In genomic region chr16:3004319-3004718, GRCh38 we compare ENCODE assay signal across 8 cellular contexts. TPM values are rescaled to one million over a fixed set of nuclear protein-coding genes. Genes with fewer than 3 reads are reported as not detected.
DNase-seq lines count a peak whose midpoint lies in the region; ATAC-seq, FAIRE-seq and TF ChIP-seq lines count a peak whose summit lies in the region.

No MANE protein-coding gene starts in this region.

- H3K27ac ChIP-seq in astrocyte (ENCODE audit: low read depth, low read length): no peak overlapping the region

- peaks cover 6% of the 10 kb centered on the region for H3K4me1 ChIP-seq in astrocyte (ENCODE audit: insufficient read depth, low read length)

- H3K27me3 Mint-ChIP-seq in activated CD4-positive, alpha-beta memory T cell treated with anti-CD3 and anti-CD28 coated beads for 36 hours: peaks cover 3% of the 10 kb centered on the region
- H3K27me3 Mint-ChIP-seq in activated CD4-positive, alpha-beta memory T cell treated with anti-CD3 and anti-CD28 coated beads, Interleukin-2, amount 10 ng/mL, durations not matched to agents 7 days and 5 days: peaks cover 16% of the 10 kb centered on the region
- H3K27me3 Mint-ChIP-seq in astrocyte (ENCODE audit: low read depth, unreplicated experiment): peaks cover 8% of the 10 kb centered on the region
- peaks cover 16 to 20% of the 10 kb centered on the region in 2 donors for H3K27me3 Mint-ChIP-seq in stimulated activated naive B cell treated with anti-CD40 and anti-IgM and Interleukin-4, amounts not matched to agents 10 μg/mL and 1 μg/mL and 100 μg/mL, for 72 hours

- peaks cover 26% of the 10 kb centered on the region for H3K4me1 Mint-ChIP-seq in activated CD4-positive, alpha-beta memory T cell treated with anti-CD3 and anti-CD28 coated beads for 36 hours (ENCODE audit: low read depth)
- peaks cover 38% of the 10 kb centered on the region for H3K4me1 Mint-ChIP-seq in activated CD4-positive, alpha-beta memory T cell treated with anti-CD3 and anti-CD28 coated beads, Interleukin-2, amount 10 ng/mL, durations not matched to agents 7 days and 5 days
- peaks cover 14% of the 10 kb centered on the region for H3K4me1 Mint-ChIP-seq in astrocyte (ENCODE audit: low read depth, unreplicated experiment)
- H3K4me1 Mint-ChIP-seq in stimulated activated naive B cell treated with anti-CD40 and anti-IgM and Interleukin-4, amounts not matched to agents 10 μg/mL and 1 μg/mL and 100 μg/mL, for 72 hours: peaks cover 23 to 29% of the 10 kb centered on the region in 2 donors

- H3K36me3 Mint-ChIP-seq in activated CD4-positive, alpha-beta memory T cell treated with anti-CD3 and anti-CD28 coated beads for 36 hours: no peaks in the 10 kb centered on the region
- H3K36me3 Mint-ChIP-seq in activated CD4-positive, alpha-beta memory T cell treated with anti-CD3 and anti-CD28 coated beads, Interleukin-2, amount 10 ng/mL, durations not matched to agents 7 days and 5 days (ENCODE audit: low read depth): no peaks in the 10 kb centered on the region
- H3K36me3 Mint-ChIP-seq in astrocyte (ENCODE audit: low read depth, unreplicated experiment): no peaks in the 10 kb centered on the region
- no peaks in the 10 kb centered on the region for H3K36me3 Mint-ChIP-seq in stimulated activated naive B cell treated with anti-CD40 and anti-IgM and Interleukin-4, amounts not matched to agents 10 μg/mL and 1 μg/mL and 100 μg/mL, for 72 hours

- peak; percentile 18 for ATAC-seq in HG03045 (IDR thresholded peaks at IDR 0.05; ENCODE audit: unreplicated experiment)
- peak; percentile 17 to 23 for ATAC-seq in stimulated activated naive B cell treated with anti-CD40 and anti-IgM and Interleukin-4, amounts not matched to agents 10 μg/mL and 1 μg/mL and 100 μg/mL, for 72 hours (replicated peaks)
- ATAC-seq in GM21717 (IDR thresholded peaks at IDR 0.05; ENCODE audit: unreplicated experiment): no peak
- ATAC-seq in HG02938 (IDR thresholded peaks at IDR 0.05; ENCODE audit: unreplicated experiment): no peak
- ATAC-seq in GM21390 (IDR thresholded peaks at IDR 0.05; ENCODE audit: unreplicated experiment): no peak

- H3K27me3 ChIP-seq in astrocyte (ENCODE audit: insufficient read depth, low read length): peaks cover 33% of the 10 kb centered on the region

- no peak overlapping the region for H2AFZ ChIP-seq in astrocyte (ENCODE audit: low read depth, low read length)

- peak overlapping the region; percentile 58 for H3K4me2 ChIP-seq in astrocyte (ENCODE audit: low read length)

- peak; percentile 32 for DNase-seq in activated CD4-positive, alpha-beta memory T cell treated with anti-CD3 and anti-CD28 coated beads for 36 hours
- no peak for DNase-seq in activated CD4-positive, alpha-beta memory T cell treated with anti-CD3 and anti-CD28 coated beads, Interleukin-2, amount 10 ng/mL, durations not matched to agents 7 days and 5 days
- no peak for DNase-seq in astrocyte (ENCODE audit: low read depth)
- DNase-seq in stimulated activated naive B cell treated with anti-CD40 and anti-IgM and Interleukin-4, amounts not matched to agents 10 μg/mL and 1 μg/mL and 100 μg/mL, for 72 hours: no peak

- no peak overlapping the region for H3K4me3 Mint-ChIP-seq in activated CD4-positive, alpha-beta memory T cell treated with anti-CD3 and anti-CD28 coated beads for 36 hours
- no peak overlapping the region for H3K4me3 Mint-ChIP-seq in activated CD4-positive, alpha-beta memory T cell treated with anti-CD3 and anti-CD28 coated beads, Interleukin-2, amount 10 ng/mL, durations not matched to agents 7 days and 5 days
- H3K4me3 Mint-ChIP-seq in astrocyte (ENCODE audit: unreplicated experiment): no peak overlapping the region
- peak overlapping the region in 1 of 2 donors; percentile 76 for H3K4me3 Mint-ChIP-seq in stimulated activated naive B cell treated with anti-CD40 and anti-IgM and Interleukin-4, amounts not matched to agents 10 μg/mL and 1 μg/mL and 100 μg/mL, for 72 hours

- no peaks in the 10 kb centered on the region for H3K9me3 ChIP-seq in astrocyte (ENCODE audit: insufficient read depth, low read depth, low read length)

- no peak overlapping the region for H3K27ac Mint-ChIP-seq in activated CD4-positive, alpha-beta memory T cell treated with anti-CD3 and anti-CD28 coated beads for 36 hours
- no peak overlapping the region for H3K27ac Mint-ChIP-seq in activated CD4-positive, alpha-beta memory T cell treated with anti-CD3 and anti-CD28 coated beads, Interleukin-2, amount 10 ng/mL, durations not matched to agents 7 days and 5 days
- H3K27ac Mint-ChIP-seq in astrocyte (ENCODE audit: unreplicated experiment): no peak overlapping the region
- no peak overlapping the region for H3K27ac Mint-ChIP-seq in stimulated activated naive B cell treated with anti-CD40 and anti-IgM and Interleukin-4, amounts not matched to agents 10 μg/mL and 1 μg/mL and 100 μg/mL, for 72 hours

- H4K20me1 ChIP-seq in astrocyte (ENCODE audit: insufficient read depth, low read length): no peaks in the 10 kb centered on the region

- intact Hi-C loops in activated CD4-positive, alpha-beta memory T cell treated with anti-CD3 and anti-CD28 coated beads for 36 hours (cut with micrococcal nuclease): loop anchor here (1.0 kb wide), 2 partner anchors 16 to 20 kb away; partner anchors contain the start of genes THOC6 and TNFRSF12A

- H3K79me2 ChIP-seq in astrocyte (ENCODE audit: insufficient read depth, low read length): no peaks in the 10 kb centered on the region

- no peaks in the 10 kb centered on the region for H3K9me3 Mint-ChIP-seq in activated CD4-positive, alpha-beta memory T cell treated with anti-CD3 and anti-CD28 coated beads for 36 hours
- H3K9me3 Mint-ChIP-seq in activated CD4-positive, alpha-beta memory T cell treated with anti-CD3 and anti-CD28 coated beads, Interleukin-2, amount 10 ng/mL, durations not matched to agents 7 days and 5 days: no peaks in the 10 kb centered on the region
- no peaks in the 10 kb centered on the region for H3K9me3 Mint-ChIP-seq in astrocyte (ENCODE audit: unreplicated experiment)
- H3K9me3 Mint-ChIP-seq in stimulated activated naive B cell treated with anti-CD40 and anti-IgM and Interleukin-4, amounts not matched to agents 10 μg/mL and 1 μg/mL and 100 μg/mL, for 72 hours: no peaks in the 10 kb centered on the region

- no peaks in the 10 kb centered on the region for H3K36me3 ChIP-seq in astrocyte (ENCODE audit: insufficient read depth, low read length)

- CTCF ChIA-PET in activated CD4-positive, alpha-beta memory T cell treated with anti-CD3 and anti-CD28 coated beads for 36 hours (lab: Charles Lee): interaction anchor here (0.6 to 14.6 kb wide), 21 partner anchors 8 to 1923 kb away, joined by 3 to 412 read pairs (median 4); partner anchors contain the start of genes CLDN6, CLDN9, HCFC1R1 and THOC6
- CTCF ChIA-PET in activated CD4-positive, alpha-beta memory T cell treated with anti-CD3 and anti-CD28 coated beads, Interleukin-2, amount 10 ng/mL, durations not matched to agents 7 days and 5 days (lab: Charles Lee): interaction anchor here (0.6 to 10.3 kb wide), 21 partner anchors 9 to 167 kb away, joined by 3 to 209 read pairs (median 5); partner anchors contain the start of genes CLDN6, FLYWCH2, HCFC1R1 and PKMYT1

- POLR2A ChIA-PET in activated CD4-positive, alpha-beta memory T cell treated with anti-CD3 and anti-CD28 coated beads for 36 hours (lab: Charles Lee): interaction anchor here (0.6 to 1.6 kb wide), 4 partner anchors 17 to 121 kb away, joined by 4 to 7 read pairs (median 5); partner anchors contain the start of gene FLYWCH2
- POLR2A ChIA-PET in activated CD4-positive, alpha-beta memory T cell treated with anti-CD3 and anti-CD28 coated beads, Interleukin-2, amount 10 ng/mL, durations not matched to agents 7 days and 5 days (lab: Charles Lee): interaction anchor here (0.9 to 5.4 kb wide), 7 partner anchors 17 to 71 kb away, joined by 3 to 52 read pairs (median 4); partner anchors contain the start of genes PKMYT1 and TNFRSF12A

- H3K4me3 ChIP-seq in astrocyte (ENCODE audit: insufficient read depth, low read depth, low read length): no peak overlapping the region

- no peak for FAIRE-seq in astrocyte (lab: Jason Lieb, UNC)

- no peak overlapping the region for H3K9ac ChIP-seq in astrocyte (ENCODE audit: low read length)

- TF ChIP-seq CTCF in astrocyte (IDR thresholded peaks at IDR 0.05; ENCODE audit: insufficient read depth, low read depth, low read length): no peak

RNA-seq across cellular contexts. Expression of gene CLDN9, which starts 8.4 kb away (rescaled TPM):
- total RNA-seq in activated CD4-positive, alpha-beta memory T cell treated with anti-CD3 and anti-CD28 coated beads for 36 hours: not detected
- total RNA-seq in activated CD4-positive, alpha-beta memory T cell treated with anti-CD3 and anti-CD28 coated beads, Interleukin-2, amount 10 ng/mL, durations not matched to agents 7 days and 5 days: under 1 TPM; 0.23 to 0.28 TPM
- total RNA-seq in astrocyte: 0.14 and 0.48 TPM in 2 replicates

RNA-seq across cellular contexts. Expression of gene CLDN6, which starts 13.7 kb away (rescaled TPM):
- not detected for total RNA-seq in activated CD4-positive, alpha-beta memory T cell treated with anti-CD3 and anti-CD28 coated beads for 36 hours
- not detected for total RNA-seq in activated CD4-positive, alpha-beta memory T cell treated with anti-CD3 and anti-CD28 coated beads, Interleukin-2, amount 10 ng/mL, durations not matched to agents 7 days and 5 days
- 449 and 584 TPM in 2 replicates for total RNA-seq in astrocyte

RNA-seq across cellular contexts. Expression of gene TNFRSF12A, which starts 15.8 kb away (rescaled TPM):
- total RNA-seq in activated CD4-positive, alpha-beta memory T cell treated with anti-CD3 and anti-CD28 coated beads for 36 hours: 1 to 10 TPM; 6.5 to 8.6 TPM
- total RNA-seq in activated CD4-positive, alpha-beta memory T cell treated with anti-CD3 and anti-CD28 coated beads, Interleukin-2, amount 10 ng/mL, durations not matched to agents 7 days and 5 days: 1 to 10 TPM; 6.1 to 7.5 TPM
- total RNA-seq in astrocyte: 262 and 275 TPM in 2 replicates

RNA-seq across cellular contexts. Expression of gene HCFC1R1, which starts 19.4 kb away (rescaled TPM):
- 10 to 100 TPM; 31.8 to 32.8 TPM for total RNA-seq in activated CD4-positive, alpha-beta memory T cell treated with anti-CD3 and anti-CD28 coated beads for 36 hours
- total RNA-seq in activated CD4-positive, alpha-beta memory T cell treated with anti-CD3 and anti-CD28 coated beads, Interleukin-2, amount 10 ng/mL, durations not matched to agents 7 days and 5 days: 10 to 100 TPM; 37.0 to 43.3 TPM
- total RNA-seq in astrocyte: 47.0 and 71.6 TPM in 2 replicates

RNA-seq across cellular contexts. Expression of gene THOC6, which starts 19.5 kb away (rescaled TPM):
- 10 to 100 TPM; 41.2 to 42.7 TPM for total RNA-seq in activated CD4-positive, alpha-beta memory T cell treated with anti-CD3 and anti-CD28 coated beads for 36 hours
- 10 to 100 TPM; 42.4 TPM for total RNA-seq in activated CD4-positive, alpha-beta memory T cell treated with anti-CD3 and anti-CD28 coated beads, Interleukin-2, amount 10 ng/mL, durations not matched to agents 7 days and 5 days
- total RNA-seq in astrocyte: 17.4 and 22.3 TPM in 2 replicates

Comparison
In these comparisons a context has a peak if more than half of its experiments do, and no peak if none do; other contexts are left out.
1. ATAC-seq: peak in HG03045 (single experiment) and stimulated activated naive B cell treated with anti-CD40 and anti-IgM and Interleukin-4, amounts not matched to agents 10 μg/mL and 1 μg/mL and 100 μg/mL, for 72 hours (2 of 2); none in GM21717 (single experiment), HG02938 (single experiment) and GM21390 (single experiment).
2. RNA of gene CLDN6, which starts 13.7 kb away (total RNA-seq): 449 to 584 TPM in astrocyte; not detected in activated CD4-positive, alpha-beta memory T cell treated with anti-CD3 and anti-CD28 coated beads for 36 hours and not detected in activated CD4-positive, alpha-beta memory T cell treated with anti-CD3 and anti-CD28 coated beads, Interleukin-2, amount 10 ng/mL, durations not matched to agents 7 days and 5 days; every median in the first group is over 100 times any median in the second.
3. RNA of gene TNFRSF12A, which starts 15.8 kb away (total RNA-seq): 262 to 275 TPM in astrocyte; 6.5 to 8.6 TPM in activated CD4-positive, alpha-beta memory T cell treated with anti-CD3 and anti-CD28 coated beads for 36 hours and 6.1 to 7.5 TPM in activated CD4-positive, alpha-beta memory T cell treated with anti-CD3 and anti-CD28 coated beads, Interleukin-2, amount 10 ng/mL, durations not matched to agents 7 days and 5 days; every median in the first group is over 10 times any median in the second.